8 cellular contexts compared by ENCODE assay signal in the genomic region with DNA sequence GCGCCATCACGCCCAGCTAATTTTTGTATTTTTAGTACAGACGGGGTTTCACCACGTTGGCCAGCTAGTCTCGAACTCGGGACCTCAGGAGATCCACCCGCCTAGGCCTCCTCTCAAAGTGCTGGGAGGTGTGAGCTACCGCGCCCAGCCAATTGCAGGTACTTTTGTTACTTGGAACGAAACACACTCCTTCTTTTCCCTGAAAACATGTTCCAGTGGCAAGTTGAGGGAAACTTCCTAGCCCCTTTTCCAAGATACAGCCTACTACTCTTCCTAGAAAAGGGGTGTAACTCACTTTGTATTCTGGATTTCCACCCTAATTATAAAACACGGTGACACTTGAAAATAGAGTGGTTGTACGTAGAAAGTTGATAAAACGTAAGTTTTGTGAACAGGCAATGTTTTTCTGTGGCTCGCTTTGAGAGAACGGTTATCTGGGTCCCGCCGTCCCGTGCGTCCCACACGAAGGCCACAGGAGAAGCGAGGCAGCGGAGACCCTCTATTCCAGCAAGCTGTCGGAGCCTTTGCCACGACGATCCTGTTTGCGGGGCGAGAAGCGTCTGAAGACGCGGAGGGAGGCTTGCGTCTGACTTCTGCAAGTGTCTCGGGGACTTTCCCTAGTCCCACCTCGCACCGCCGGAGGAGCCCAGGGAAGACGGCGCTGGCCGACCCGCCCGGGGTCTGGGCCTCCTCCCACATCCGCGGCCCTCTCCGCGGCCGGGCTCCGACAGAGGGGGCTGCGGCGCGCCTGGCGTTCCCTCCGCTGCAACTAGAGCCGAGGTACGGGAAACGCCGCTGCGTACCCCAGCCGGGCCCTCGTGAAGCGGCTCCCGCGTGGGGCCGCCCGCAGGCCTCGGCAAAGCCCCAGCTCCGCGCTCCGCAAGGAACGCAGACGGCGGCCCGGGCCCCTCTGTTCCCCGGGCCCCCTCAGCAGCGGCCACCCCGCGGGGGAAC. TPM values are rescaled to one million over a fixed set of nuclear protein-coding genes. Genes with fewer than 3 reads are reported as not detected.
DNase-seq lines count a peak whose midpoint lies in the region; ATAC-seq and TF ChIP-seq lines count a peak whose summit lies in the region.

No MANE protein-coding gene starts in this region.

- peaks cover 18% of the 10 kb centered on the region for H3K36me3 ChIP-seq in endodermal cell (ENCODE audit: control insufficient read depth, insufficient read depth, low read length)

- H3K9me3 Mint-ChIP-seq in endodermal cell, result no peaks in the 10 kb centered on the region
- H3K9me3 Mint-ChIP-seq in nephron progenitor cell, result no peaks in the 10 kb centered on the region

- no peaks in the 10 kb centered on the region for H3K27me3 ChIP-seq in endodermal cell (ENCODE audit: control insufficient read depth, insufficient read depth, low read length, poor library complexity, severe bottlenecking)

- H3K27ac Mint-ChIP-seq in endodermal cell, result peak overlapping the region; percentile 84
- H3K27ac Mint-ChIP-seq in nephron progenitor cell, result peak overlapping the region; percentile 91

- H3K27me3 Mint-ChIP-seq in endodermal cell (ENCODE audit: insufficient read depth), result no peaks in the 10 kb centered on the region
- peaks cover 4% of the 10 kb centered on the region for H3K27me3 Mint-ChIP-seq in nephron progenitor cell (ENCODE audit: low read depth, poor library complexity)

- H3K36me3 Mint-ChIP-seq in endodermal cell (ENCODE audit: low read depth) (peaks cover 23% of the 10 kb centered on the region), nephron progenitor cell (ENCODE audit: low read depth) (peaks cover 15% of the 10 kb centered on the region)

- in situ Hi-C loops in KBM-7 (cut with MboI; ENCODE audit: low pct_unique_long_range_greater_than_20kb, low sequenced_read_pairs), result no loop called here

- WGBS in endodermal cell (ENCODE audit: insufficient coverage in 1 of 2, insufficient read length in 1 of 2), 2 experiments, result 6 to 10% methylated on average over 36 to 75 of the region's 75 CpGs

- H3K27ac ChIP-seq in endodermal cell (ENCODE audit: low read depth, low read length) (peak overlapping the region; percentile 92), substantia nigra (ENCODE audit: low read depth, low read length, poor library complexity, severe bottlenecking) (peak overlapping the region; percentile 26)

- H3K4me3 Mint-ChIP-seq in endodermal cell (peak overlapping the region; percentile 93), nephron progenitor cell (peak overlapping the region; percentile 92)

- peak overlapping the region; percentile 51 for H3K9ac ChIP-seq in endodermal cell (ENCODE audit: extremely low read depth, low read length, poor library complexity, severe bottlenecking)

- peaks cover 42% of the 10 kb centered on the region for H3K4me1 Mint-ChIP-seq in endodermal cell
- peaks cover 62% of the 10 kb centered on the region for H3K4me1 Mint-ChIP-seq in nephron progenitor cell

- peak; percentile 49 for TF ChIP-seq CTCF in endodermal cell (conservative IDR thresholded peaks at IDR 0.05)
- no peak for TF ChIP-seq CTCF in nephron progenitor cell (IDR thresholded peaks at IDR 0.05)

- H3K9me3 ChIP-seq in endodermal cell (ENCODE audit: control insufficient read depth, low read length), result no peaks in the 10 kb centered on the region

- H3K4me1 ChIP-seq in endodermal cell (ENCODE audit: control insufficient read depth, insufficient read depth, low read length), result peaks cover 5% of the 10 kb centered on the region

- peak; percentile 31 for DNase-seq in COR-L47 (lab: John Stamatoyannopoulos, UW)
- peak; percentile 40 for DNase-seq in KBM-7
- DNase-seq in activated CD4-positive, alpha-beta T cell treated with anti-CD3 and anti-CD28 coated beads, Interleukin-2, amount 50 U/mL, for 48 hours, result peak; percentile 51 to 64
- peak; percentile 72 for DNase-seq in endodermal cell
- DNase-seq in nephron progenitor cell, result peak; percentile 70
- DNase-seq in substantia nigra (lab: John Stamatoyannopoulos, UW), result peak in 4 of 49 donors; percentile 10 to 64 (median 34)
- DNase-seq in NCI-H1436 treated with DMSO at 0.1 percent for 48 hours (lab: John Stamatoyannopoulos, UW), result no peak

- H3K4me3 ChIP-seq in endodermal cell (ENCODE audit: low read length), result peak overlapping the region; percentile 88

- peak; percentile 26 for ATAC-seq in GM21423 (IDR thresholded peaks at IDR 0.05; ENCODE audit: unreplicated experiment)

RNA-seq across cellular contexts. Expression of gene CDCA4, which starts 0.7 kb away (rescaled TPM):
- total RNA-seq in endodermal cell, result 10 to 100 TPM; 46.6 to 65.1 TPM
- 52.4 TPM for polyA plus RNA-seq in endodermal cell (2013, experiment 1 of 2)
- 53.2 TPM for polyA plus RNA-seq in endodermal cell (2013, experiment 2 of 2)

RNA-seq across cellular contexts. Expression of gene CLBA1, which starts 34.5 kb away (rescaled TPM):
- 10 to 100 TPM; 11.2 to 12.5 TPM for total RNA-seq in endodermal cell
- 9.8 TPM for polyA plus RNA-seq in endodermal cell (2013, experiment 1 of 2)
- polyA plus RNA-seq in endodermal cell (2013, experiment 2 of 2), result 9.0 TPM

RNA-seq across cellular contexts. Expression of gene AHNAK2, which starts 42.0 kb away (rescaled TPM):
- total RNA-seq in endodermal cell, result 1 to 10 TPM in 1 of 2 donors, under 1 TPM in 1; 0.93 to 2.2 TPM
- 3.5 TPM for polyA plus RNA-seq in endodermal cell (2013, experiment 1 of 2)
- 3.0 TPM for polyA plus RNA-seq in endodermal cell (2013, experiment 2 of 2)

RNA-seq across cellular contexts. Expression of gene GPR132, which starts 45.1 kb away (rescaled TPM):
- total RNA-seq in endodermal cell, result 1 to 10 TPM in 1 of 2 donors, under 1 TPM in 1; 0.27 to 3.3 TPM
- polyA plus RNA-seq in endodermal cell (2013, experiment 1 of 2), result 0.25 TPM
- polyA plus RNA-seq in endodermal cell (2013, experiment 2 of 2), result 0.08 TPM
